In genomic region chr18:48218285-48219022, GRCh38 we compare ENCODE assay signal across 1 cellular context.
TF ChIP-seq lines count a peak whose summit lies in the region.

No MANE protein-coding gene starts in this region.

TF ChIP-seq in H1, 55 proteins besides CTCF, POLR2A, EP300 and RAD21 (continued from another document):
- TF ChIP-seq KDM4A (IDR thresholded peaks at IDR 0.05; ENCODE audit: low read depth, low read length, severe bottlenecking): no peak
- TF ChIP-seq SAP30 (IDR thresholded peaks at IDR 0.05; ENCODE audit: insufficient read depth, insufficient replicate concordance, low read length): no peak
